Comparison of ENCODE assay signal across 18 cellular contexts in genomic region chr16:11736903-11737302, GRCh38. TPM values are rescaled to one million over a fixed set of nuclear protein-coding genes. Genes with fewer than 3 reads are reported as not detected.
A peak's percentile ranks its signal among the peaks of the same experiment; 100 is the strongest.
DNase-seq lines count a peak whose midpoint lies in the region; ATAC-seq and TF ChIP-seq lines count a peak whose summit lies in the region.
"Had no signal": no experiment of that assay in that cellular context is flagged by ENCODE, and none has a peak within 500 bp of the region (broad histone marks: within the 10 kb centered on the region; RNA-seq: fewer than 3 reads in every experiment).

No MANE protein-coding gene starts in this region.

- H3K4me3 Mint-ChIP-seq in activated T-helper 17 cell treated with anti-CD3 and anti-CD28 coated beads, Interleukin-2, amount 50 U/mL, for 72 hours: peak overlapping the region; percentile 10
- H3K4me3 Mint-ChIP-seq in mesothelial cell of epicardium: no peak overlapping the region
- H3K4me3 Mint-ChIP-seq: HFFc6 had no signal

- no peak for DNase-seq in cardiac muscle cell (ENCODE audit: low read depth in 1 of 2, low spot score in 1 of 2)
- no peak for DNase-seq in cardiac septum (ENCODE audit: low spot score)
- DNase-seq in mesothelial cell of epicardium (ENCODE audit: low spot score in 2 of 2, unreplicated experiment in 2 of 2): no peak
- no peak for DNase-seq in upper lobe of right lung
- no peak for DNase-seq in dedifferentiated amniotic fluid mesenchymal stem cell (ENCODE audit: extremely low spot score)
- DNase-seq in lower lobe of right lung: no peak
- DNase-seq in smooth muscle cell (lab: John Stamatoyannopoulos, UW; ENCODE audit: unreplicated experiment): no peak
- DNase-seq: Caco-2, GOT3, HFFc6, KG1, NCI-H1105 treated with DMSO at 0.1 percent for 48 hours, NCI-H187 treated with DMSO at 0.1 percent for 48 hours, NCI-H2171 treated with DMSO at 0.1 percent for 48 hours, NCI-H510A, SHP77 had no signal

- H3K4me1 Mint-ChIP-seq in activated T-helper 17 cell treated with anti-CD3 and anti-CD28 coated beads, Interleukin-2, amount 50 U/mL, for 72 hours: peaks cover 40% of the 10 kb centered on the region
- H3K4me1 Mint-ChIP-seq in mesothelial cell of epicardium: peaks cover 35% of the 10 kb centered on the region

- H3K9ac ChIP-seq in smooth muscle cell (ENCODE audit: low read depth): no peak overlapping the region

- H3K27me3 ChIP-seq in cardiac muscle cell (no peaks in the 10 kb centered on the region), upper lobe of right lung (no peaks in the 10 kb centered on the region), lower lobe of right lung (ENCODE audit: low read depth) (no peaks in the 10 kb centered on the region), smooth muscle cell (ENCODE audit: low read depth) (no peaks in the 10 kb centered on the region)

- H3K79me2 ChIP-seq in smooth muscle cell (ENCODE audit: low read depth): peaks cover 71% of the 10 kb centered on the region

- H3K27ac Mint-ChIP-seq in activated T-helper 17 cell treated with anti-CD3 and anti-CD28 coated beads, Interleukin-2, amount 50 U/mL, for 72 hours: no peak overlapping the region
- H3K27ac Mint-ChIP-seq in mesothelial cell of epicardium: peak overlapping the region; percentile 28
- H3K27ac Mint-ChIP-seq: HFFc6 had no signal

- H4K20me1 ChIP-seq in smooth muscle cell (ENCODE audit: low read depth): peaks cover 98% of the 10 kb centered on the region

- intact Hi-C loops in cardiac septum (cut with DNase I) (no loop called here), upper lobe of right lung (cut with DNase I) (no loop called here), lower lobe of right lung (cut with DNase I) (no loop called here)

- TF ChIP-seq CTCF in cardiac muscle cell (IDR thresholded peaks at IDR 0.05; ENCODE audit: low read depth, low read length) (no peak), mesothelial cell of epicardium (IDR thresholded peaks at IDR 0.05; ENCODE audit: unreplicated experiment) (no peak), upper lobe of right lung (IDR thresholded peaks at IDR 0.05) (no peak), lower lobe of right lung (IDR thresholded peaks at IDR 0.05) (no peak), smooth muscle cell (IDR thresholded peaks at IDR 0.05; ENCODE audit: borderline replicate concordance, insufficient read depth, poor library complexity, severe bottlenecking) (no peak)

- H2AFZ ChIP-seq in smooth muscle cell (ENCODE audit: low read depth): no peak overlapping the region

- H3K27ac ChIP-seq in cardiac muscle cell: peak overlapping the region; percentile 76
- H3K27ac ChIP-seq in upper lobe of right lung: peak overlapping the region; percentile 40
- no peak overlapping the region for H3K27ac ChIP-seq in lower lobe of right lung
- H3K27ac ChIP-seq in smooth muscle cell (ENCODE audit: low read depth): no peak overlapping the region

- no peaks in the 10 kb centered on the region for H3K9me3 ChIP-seq in cardiac muscle cell (ENCODE audit: low read depth)
- H3K9me3 ChIP-seq in upper lobe of right lung: no peaks in the 10 kb centered on the region
- H3K9me3 ChIP-seq in lower lobe of right lung: no peaks in the 10 kb centered on the region
- H3K9me3 ChIP-seq in smooth muscle cell (replicated peaks; ENCODE audit: low read depth): no peaks in the 10 kb centered on the region
- H3K9me3 ChIP-seq: Caco-2 had no signal

- ATAC-seq in activated T-helper 17 cell treated with anti-CD3 and anti-CD28 coated beads, Interleukin-2, amount 50 U/mL, for 72 hours (replicated peaks): no peak
- ATAC-seq in upper lobe of right lung: no peak
- no peak for ATAC-seq in lower lobe of right lung

- 44% methylated on average over 6 of the region's 6 CpGs for WGBS in smooth muscle cell (ENCODE audit: low lambda C conversion rate)

- H3K4me3 ChIP-seq in cardiac muscle cell: no peak overlapping the region
- no peak overlapping the region for H3K4me3 ChIP-seq in upper lobe of right lung
- no peak overlapping the region for H3K4me3 ChIP-seq in lower lobe of right lung
- H3K4me3 ChIP-seq in smooth muscle cell: no peak overlapping the region

- H3K36me3 ChIP-seq in cardiac muscle cell: peaks cover 16% of the 10 kb centered on the region
- peaks cover 62% of the 10 kb centered on the region for H3K36me3 ChIP-seq in upper lobe of right lung
- H3K36me3 ChIP-seq in lower lobe of right lung: peaks cover 70% of the 10 kb centered on the region
- peaks cover 19% of the 10 kb centered on the region for H3K36me3 ChIP-seq in smooth muscle cell (ENCODE audit: low read depth)

- peaks cover 97% of the 10 kb centered on the region for H3K36me3 Mint-ChIP-seq in activated T-helper 17 cell treated with anti-CD3 and anti-CD28 coated beads, Interleukin-2, amount 50 U/mL, for 72 hours (ENCODE audit: low read depth)
- H3K36me3 Mint-ChIP-seq in mesothelial cell of epicardium: peaks cover 14% of the 10 kb centered on the region

- H3K4me1 ChIP-seq in cardiac muscle cell (ENCODE audit: low read depth) (peaks cover 41% of the 10 kb centered on the region), upper lobe of right lung (peaks cover 63% of the 10 kb centered on the region), lower lobe of right lung (peaks cover 87% of the 10 kb centered on the region), smooth muscle cell (ENCODE audit: low read depth) (peaks cover 8% of the 10 kb centered on the region)

- no peaks in the 10 kb centered on the region for H3K27me3 Mint-ChIP-seq in activated T-helper 17 cell treated with anti-CD3 and anti-CD28 coated beads, Interleukin-2, amount 50 U/mL, for 72 hours
- no peaks in the 10 kb centered on the region for H3K27me3 Mint-ChIP-seq in mesothelial cell of epicardium (ENCODE audit: low read depth)

- H3F3A ChIP-seq in smooth muscle cell (ENCODE audit: low read depth): no peaks in the 10 kb centered on the region

- no peaks in the 10 kb centered on the region for H3K9me3 Mint-ChIP-seq in activated T-helper 17 cell treated with anti-CD3 and anti-CD28 coated beads, Interleukin-2, amount 50 U/mL, for 72 hours
- H3K9me3 Mint-ChIP-seq in mesothelial cell of epicardium: no peaks in the 10 kb centered on the region
- H3K9me3 Mint-ChIP-seq: CD14-positive monocyte, HFFc6 had no signal

- H3K4me2 ChIP-seq in smooth muscle cell: no peak overlapping the region

RNA-seq across cellular contexts. Expression of gene TXNDC11, which starts 5.8 kb away (rescaled TPM):
- total RNA-seq in cardiac muscle cell (43.0 and 46.6 TPM in 2 replicates), cardiac septum (27.0 TPM), mesothelial cell of epicardium (27.5 to 30.5 TPM (median 27.8 TPM) in 3 replicates), upper lobe of right lung (99.2 TPM), lower lobe of right lung (88.2 TPM), smooth muscle cell (30.8 and 31.1 TPM in 2 replicates)
- polyA plus RNA-seq in cardiac muscle cell (26.6 and 29.4 TPM in 2 replicates), smooth muscle cell (27.3 and 27.9 TPM in 2 replicates)
- 10 to 100 TPM; 33.8 to 38.6 TPM for total RNA-seq in activated T-helper 17 cell treated with anti-CD3 and anti-CD28 coated beads, Interleukin-2, amount 50 U/mL, for 72 hours

Comparison
In these comparisons a context has a peak if more than half of its experiments do, and no peak if none do; other contexts are left out.
1. H3K27ac ChIP-seq: peak in cardiac muscle cell (single experiment) and upper lobe of right lung (single experiment); none in lower lobe of right lung (single experiment) and smooth muscle cell (single experiment).